ENCODE assay signal across 2 cellular contexts in the genomic region with DNA sequence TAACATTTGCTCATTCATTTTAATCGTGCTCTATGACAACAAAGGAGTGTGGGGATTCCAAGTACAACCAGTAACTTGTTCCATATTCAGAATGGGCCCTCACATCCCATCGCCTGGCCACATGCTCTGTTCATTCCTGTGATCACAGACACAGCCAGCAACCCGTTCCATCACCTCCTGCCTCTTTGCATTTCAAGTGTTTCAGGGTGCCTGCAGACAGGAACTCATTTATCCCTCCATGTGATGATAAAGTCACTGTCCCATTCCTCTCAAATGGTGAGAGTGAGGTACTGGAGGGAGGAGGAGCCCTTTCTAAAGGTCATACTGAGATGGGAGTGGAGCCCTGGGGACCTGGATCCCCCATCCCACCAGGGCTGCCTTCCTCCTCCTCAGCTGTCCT.
TF ChIP-seq lines count a peak whose summit lies in the region.

No MANE protein-coding gene starts in this region.

TF ChIP-seq in GM23338, 12 proteins besides CTCF, POLR2A, EP300 and RAD21:
- TF ChIP-seq NANOG (IDR thresholded peaks at IDR 0.05; ENCODE audit: borderline replicate concordance) (no peak), ZNF331 (CRISPR knock-in tag; IDR thresholded peaks at IDR 0.05; ENCODE audit: low read depth) (no peak), ZNF114 (CRISPR knock-in tag; IDR thresholded peaks at IDR 0.05) (no peak), EZH2 (IDR thresholded peaks at IDR 0.05; ENCODE audit: low read depth, unreplicated experiment) (no peak)
- TF ChIP-seq, protein P1, sequence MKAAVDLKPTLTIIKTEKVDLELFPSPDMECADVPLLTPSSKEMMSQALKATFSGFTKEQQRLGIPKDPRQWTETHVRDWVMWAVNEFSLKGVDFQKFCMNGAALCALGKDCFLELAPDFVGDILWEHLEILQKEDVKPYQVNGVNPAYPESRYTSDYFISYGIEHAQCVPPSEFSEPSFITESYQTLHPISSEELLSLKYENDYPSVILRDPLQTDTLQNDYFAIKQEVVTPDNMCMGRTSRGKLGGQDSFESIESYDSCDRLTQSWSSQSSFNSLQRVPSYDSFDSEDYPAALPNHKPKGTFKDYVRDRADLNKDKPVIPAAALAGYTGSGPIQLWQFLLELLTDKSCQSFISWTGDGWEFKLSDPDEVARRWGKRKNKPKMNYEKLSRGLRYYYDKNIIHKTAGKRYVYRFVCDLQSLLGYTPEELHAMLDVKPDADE (IDR thresholded peaks at IDR 0.05): no peak
- TF ChIP-seq, protein P2, sequence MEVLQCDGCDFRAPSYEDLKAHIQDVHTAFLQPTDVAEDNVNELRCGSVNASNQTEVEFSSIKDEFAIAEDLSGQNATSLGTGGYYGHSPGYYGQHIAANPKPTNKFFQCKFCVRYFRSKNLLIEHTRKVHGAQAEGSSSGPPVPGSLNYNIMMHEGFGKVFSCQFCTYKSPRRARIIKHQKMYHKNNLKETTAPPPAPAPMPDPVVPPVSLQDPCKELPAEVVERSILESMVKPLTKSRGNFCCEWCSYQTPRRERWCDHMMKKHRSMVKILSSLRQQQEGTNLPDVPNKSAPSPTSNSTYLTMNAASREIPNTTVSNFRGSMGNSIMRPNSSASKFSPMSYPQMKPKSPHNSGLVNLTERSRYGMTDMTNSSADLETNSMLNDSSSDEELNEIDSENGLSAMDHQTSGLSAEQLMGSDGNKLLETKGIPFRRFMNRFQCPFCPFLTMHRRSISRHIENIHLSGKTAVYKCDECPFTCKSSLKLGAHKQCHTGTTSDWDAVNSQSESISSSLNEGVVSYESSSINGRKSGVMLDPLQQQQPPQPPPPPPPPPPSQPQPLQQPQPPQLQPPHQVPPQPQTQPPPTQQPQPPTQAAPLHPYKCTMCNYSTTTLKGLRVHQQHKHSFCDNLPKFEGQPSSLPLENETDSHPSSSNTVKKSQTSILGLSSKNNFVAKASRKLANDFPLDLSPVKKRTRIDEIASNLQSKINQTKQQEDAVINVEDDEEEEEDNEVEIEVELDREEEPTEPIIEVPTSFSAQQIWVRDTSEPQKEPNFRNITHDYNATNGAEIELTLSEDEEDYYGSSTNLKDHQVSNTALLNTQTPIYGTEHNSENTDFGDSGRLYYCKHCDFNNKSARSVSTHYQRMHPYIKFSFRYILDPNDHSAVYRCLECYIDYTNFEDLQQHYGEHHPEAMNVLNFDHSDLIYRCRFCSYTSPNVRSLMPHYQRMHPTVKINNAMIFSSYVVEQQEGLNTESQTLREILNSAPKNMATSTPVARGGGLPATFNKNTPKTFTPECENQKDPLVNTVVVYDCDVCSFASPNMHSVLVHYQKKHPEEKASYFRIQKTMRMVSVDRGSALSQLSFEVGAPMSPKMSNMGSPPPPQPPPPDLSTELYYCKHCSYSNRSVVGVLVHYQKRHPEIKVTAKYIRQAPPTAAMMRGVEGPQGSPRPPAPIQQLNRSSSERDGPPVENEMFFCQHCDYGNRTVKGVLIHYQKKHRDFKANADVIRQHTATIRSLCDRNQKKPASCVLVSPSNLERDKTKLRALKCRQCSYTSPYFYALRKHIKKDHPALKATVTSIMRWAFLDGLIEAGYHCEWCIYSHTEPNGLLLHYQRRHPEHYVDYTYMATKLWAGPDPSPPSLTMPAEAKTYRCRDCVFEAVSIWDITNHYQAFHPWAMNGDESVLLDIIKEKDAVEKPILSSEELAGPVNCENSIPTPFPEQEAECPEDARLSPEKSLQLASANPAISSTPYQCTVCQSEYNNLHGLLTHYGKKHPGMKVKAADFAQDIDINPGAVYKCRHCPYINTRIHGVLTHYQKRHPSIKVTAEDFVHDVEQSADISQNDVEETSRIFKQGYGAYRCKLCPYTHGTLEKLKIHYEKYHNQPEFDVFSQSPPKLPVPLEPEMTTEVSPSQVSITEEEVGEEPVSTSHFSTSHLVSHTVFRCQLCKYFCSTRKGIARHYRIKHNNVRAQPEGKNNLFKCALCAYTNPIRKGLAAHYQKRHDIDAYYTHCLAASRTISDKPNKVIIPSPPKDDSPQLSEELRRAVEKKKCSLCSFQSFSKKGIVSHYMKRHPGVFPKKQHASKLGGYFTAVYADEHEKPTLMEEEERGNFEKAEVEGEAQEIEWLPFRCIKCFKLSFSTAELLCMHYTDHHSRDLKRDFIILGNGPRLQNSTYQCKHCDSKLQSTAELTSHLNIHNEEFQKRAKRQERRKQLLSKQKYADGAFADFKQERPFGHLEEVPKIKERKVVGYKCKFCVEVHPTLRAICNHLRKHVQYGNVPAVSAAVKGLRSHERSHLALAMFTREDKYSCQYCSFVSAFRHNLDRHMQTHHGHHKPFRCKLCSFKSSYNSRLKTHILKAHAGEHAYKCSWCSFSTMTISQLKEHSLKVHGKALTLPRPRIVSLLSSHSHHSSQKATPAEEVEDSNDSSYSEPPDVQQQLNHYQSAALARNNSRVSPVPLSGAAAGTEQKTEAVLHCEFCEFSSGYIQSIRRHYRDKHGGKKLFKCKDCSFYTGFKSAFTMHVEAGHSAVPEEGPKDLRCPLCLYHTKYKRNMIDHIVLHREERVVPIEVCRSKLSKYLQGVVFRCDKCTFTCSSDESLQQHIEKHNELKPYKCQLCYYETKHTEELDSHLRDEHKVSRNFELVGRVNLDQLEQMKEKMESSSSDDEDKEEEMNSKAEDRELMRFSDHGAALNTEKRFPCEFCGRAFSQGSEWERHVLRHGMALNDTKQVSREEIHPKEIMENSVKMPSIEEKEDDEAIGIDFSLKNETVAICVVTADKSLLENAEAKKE (CRISPR knock-in tag; IDR thresholded peaks at IDR 0.05): no peak
- TF ChIP-seq, protein P3, sequence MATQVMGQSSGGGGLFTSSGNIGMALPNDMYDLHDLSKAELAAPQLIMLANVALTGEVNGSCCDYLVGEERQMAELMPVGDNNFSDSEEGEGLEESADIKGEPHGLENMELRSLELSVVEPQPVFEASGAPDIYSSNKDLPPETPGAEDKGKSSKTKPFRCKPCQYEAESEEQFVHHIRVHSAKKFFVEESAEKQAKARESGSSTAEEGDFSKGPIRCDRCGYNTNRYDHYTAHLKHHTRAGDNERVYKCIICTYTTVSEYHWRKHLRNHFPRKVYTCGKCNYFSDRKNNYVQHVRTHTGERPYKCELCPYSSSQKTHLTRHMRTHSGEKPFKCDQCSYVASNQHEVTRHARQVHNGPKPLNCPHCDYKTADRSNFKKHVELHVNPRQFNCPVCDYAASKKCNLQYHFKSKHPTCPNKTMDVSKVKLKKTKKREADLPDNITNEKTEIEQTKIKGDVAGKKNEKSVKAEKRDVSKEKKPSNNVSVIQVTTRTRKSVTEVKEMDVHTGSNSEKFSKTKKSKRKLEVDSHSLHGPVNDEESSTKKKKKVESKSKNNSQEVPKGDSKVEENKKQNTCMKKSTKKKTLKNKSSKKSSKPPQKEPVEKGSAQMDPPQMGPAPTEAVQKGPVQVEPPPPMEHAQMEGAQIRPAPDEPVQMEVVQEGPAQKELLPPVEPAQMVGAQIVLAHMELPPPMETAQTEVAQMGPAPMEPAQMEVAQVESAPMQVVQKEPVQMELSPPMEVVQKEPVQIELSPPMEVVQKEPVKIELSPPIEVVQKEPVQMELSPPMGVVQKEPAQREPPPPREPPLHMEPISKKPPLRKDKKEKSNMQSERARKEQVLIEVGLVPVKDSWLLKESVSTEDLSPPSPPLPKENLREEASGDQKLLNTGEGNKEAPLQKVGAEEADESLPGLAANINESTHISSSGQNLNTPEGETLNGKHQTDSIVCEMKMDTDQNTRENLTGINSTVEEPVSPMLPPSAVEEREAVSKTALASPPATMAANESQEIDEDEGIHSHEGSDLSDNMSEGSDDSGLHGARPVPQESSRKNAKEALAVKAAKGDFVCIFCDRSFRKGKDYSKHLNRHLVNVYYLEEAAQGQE (IDR thresholded peaks at IDR 0.05; ENCODE audit: unreplicated experiment): no peak

TF ChIP-seq in H1, 55 proteins besides CTCF, POLR2A, EP300 and RAD21:
- TF ChIP-seq SP4 (IDR thresholded peaks at IDR 0.05; ENCODE audit: low read length) (no peak), MAFK (IDR thresholded peaks at IDR 0.05; ENCODE audit: low read depth, low read length) (no peak), POU5F1 (IDR thresholded peaks at IDR 0.05; ENCODE audit: low read depth, low read length) (no peak), TBP (IDR thresholded peaks at IDR 0.05; ENCODE audit: low read depth, low read length) (no peak), BACH1 (IDR thresholded peaks at IDR 0.05; ENCODE audit: low read length) (no peak), SRF (IDR thresholded peaks at IDR 0.05; ENCODE audit: low read depth, low read length) (no peak), YY1 (IDR thresholded peaks at IDR 0.05; ENCODE audit: low read depth, low read length) (no peak)
